Comparison of ENCODE assay signal across 9 cellular contexts in genomic region chr12:31518680-31519227, GRCh38.
DNase-seq lines count a peak whose midpoint lies in the region; ATAC-seq, FAIRE-seq and TF ChIP-seq lines count a peak whose summit lies in the region.
"Had no signal": no experiment of that assay in that cellular context is flagged by ENCODE, and none has a peak within 500 bp of the region (broad histone marks: within the 10 kb centered on the region; RNA-seq: fewer than 3 reads in every experiment).

No MANE protein-coding gene starts in this region.

- DNase-seq in GM19239 (ENCODE audit: insufficient read length, low spot score): no peak
- peak; percentile 100 for DNase-seq in NCI-H69 (lab: John Stamatoyannopoulos, UW)
- peak; percentile 75 for DNase-seq in epithelial cell of prostate (ENCODE audit: low read depth, low spot score)
- DNase-seq in omental fat pad (ENCODE audit: low spot score): no peak
- no peak for DNase-seq in GM19240 (ENCODE audit: insufficient read length, low spot score)
- no peak for DNase-seq in SK-N-DZ (ENCODE audit: low spot score)
- DNase-seq in activated T-cell treated with anti-CD3 and anti-CD28 coated beads, Interleukin-2, amount 50 U/mL, for 48 hours: no peak

- FAIRE-seq in GM19239 (lab: Jason Lieb, UNC): peak; percentile 60

- ATAC-seq in omental fat pad (ENCODE audit: low FRiP score) (peak; percentile 89), GM19328 (IDR thresholded peaks at IDR 0.05; ENCODE audit: unreplicated experiment) (no peak)

- TF ChIP-seq CTCF in omental fat pad (IDR thresholded peaks at IDR 0.05): no peak

- H3K27ac ChIP-seq in epithelial cell of prostate: peak overlapping the region; percentile 84
- H3K27ac ChIP-seq: HL-60 had no signal

Comparison
In these comparisons a context has a peak if more than half of its experiments do, and no peak if none do; other contexts are left out.
1. DNase-seq: peak in NCI-H69 (single experiment) and epithelial cell of prostate (single experiment); none in GM19239 (single experiment), omental fat pad (single experiment), GM19240 (single experiment), SK-N-DZ (single experiment) and activated T-cell treated with anti-CD3 and anti-CD28 coated beads, Interleukin-2, amount 50 U/mL, for 48 hours (0 of 2).